ENCODE assay signal across 18 cellular contexts in genomic region chr3:9914011-9914410, GRCh38. TPM values are rescaled to one million over a fixed set of nuclear protein-coding genes. Genes with fewer than 3 reads are reported as not detected.
A peak's percentile ranks its signal among the peaks of the same experiment; 100 is the strongest.
DNase-seq lines count a peak whose midpoint lies in the region; ATAC-seq and TF ChIP-seq lines count a peak whose summit lies in the region.
"Had no signal": no experiment of that assay in that cellular context is flagged by ENCODE, and none has a peak within 500 bp of the region (broad histone marks: within the 10 kb centered on the region; RNA-seq: fewer than 3 reads in every experiment).

No MANE protein-coding gene starts in this region.

- H3K27ac Mint-ChIP-seq in activated naive CD4-positive, alpha-beta T cell treated with anti-CD3 and anti-CD28 coated beads, Interleukin-2, amount 50 U/mL, for 24 hours = no peak overlapping the region
- peak overlapping the region; percentile 60 for H3K27ac Mint-ChIP-seq in chondrocyte (ENCODE audit: unreplicated experiment)

- H3K27me3 ChIP-seq in mucosa of rectum (ENCODE audit: control insufficient read depth in 2 of 2, insufficient read depth in 2 of 2, low read length in 2 of 2) (no peaks in the 10 kb centered on the region), uterus (no peaks in the 10 kb centered on the region)

- no peaks in the 10 kb centered on the region for H3K9me3 ChIP-seq in mucosa of rectum (ENCODE audit: control insufficient read depth in 2 of 2, low read length in 2 of 2)
- H3K9me3 ChIP-seq in uterus = no peaks in the 10 kb centered on the region

- H3K9me3 Mint-ChIP-seq in activated naive CD4-positive, alpha-beta T cell treated with anti-CD3 and anti-CD28 coated beads, Interleukin-2, amount 50 U/mL, for 24 hours = no peaks in the 10 kb centered on the region
- no peaks in the 10 kb centered on the region for H3K9me3 Mint-ChIP-seq in chondrocyte (ENCODE audit: low read depth)
- H3K9me3 Mint-ChIP-seq: CD14-positive monocyte had no signal

- peaks cover 13 to 17% of the 10 kb centered on the region in 2 donors for H3K36me3 ChIP-seq in mucosa of rectum (ENCODE audit: control insufficient read depth in 2 of 2, insufficient read depth in 2 of 2, low read length in 2 of 2)
- H3K36me3 ChIP-seq in uterus = no peaks in the 10 kb centered on the region

- no peak overlapping the region for H3K4me3 ChIP-seq in mucosa of rectum (ENCODE audit: low read length in 2 of 2)
- H3K4me3 ChIP-seq in uterus = no peak overlapping the region

- H3K36me3 Mint-ChIP-seq in activated naive CD4-positive, alpha-beta T cell treated with anti-CD3 and anti-CD28 coated beads, Interleukin-2, amount 50 U/mL, for 24 hours = no peaks in the 10 kb centered on the region
- H3K36me3 Mint-ChIP-seq in chondrocyte (ENCODE audit: low read depth) = no peaks in the 10 kb centered on the region
- H3K36me3 Mint-ChIP-seq: CD14-positive monocyte had no signal

- no peak overlapping the region for H3K27ac ChIP-seq in mucosa of rectum (ENCODE audit: low read depth in 2 of 2, low read length in 2 of 2)
- H3K27ac ChIP-seq in uterus = peak overlapping the region; percentile 90 to 93
- H3K27ac ChIP-seq: parathyroid adenoma had no signal

- H3K9ac ChIP-seq in mucosa of rectum (ENCODE audit: low read depth in 1 of 2, low read length in 2 of 2) = peak overlapping the region; percentile 10 to 77
- H3K9ac ChIP-seq: parathyroid adenoma had no signal

- H3K4me3 Mint-ChIP-seq in activated naive CD4-positive, alpha-beta T cell treated with anti-CD3 and anti-CD28 coated beads, Interleukin-2, amount 50 U/mL, for 24 hours = peak overlapping the region; percentile 7
- no peak overlapping the region for H3K4me3 Mint-ChIP-seq in chondrocyte (ENCODE audit: unreplicated experiment)

- ATAC-seq in HG02884 (IDR thresholded peaks at IDR 0.05; ENCODE audit: unreplicated experiment) (no peak), HG03342 (IDR thresholded peaks at IDR 0.05; ENCODE audit: unreplicated experiment) (no peak)
- ATAC-seq: left colon had no signal

- peaks cover 2% of the 10 kb centered on the region for H3K27me3 Mint-ChIP-seq in activated naive CD4-positive, alpha-beta T cell treated with anti-CD3 and anti-CD28 coated beads, Interleukin-2, amount 50 U/mL, for 24 hours
- no peaks in the 10 kb centered on the region for H3K27me3 Mint-ChIP-seq in chondrocyte (ENCODE audit: low read depth)

- DNase-seq in activated naive CD4-positive, alpha-beta T cell treated with Interleukin-2 at 50 U/mL for 16 hours = no peak
- DNase-seq in chondrocyte (ENCODE audit: low spot score) (no peak), uterus (no peak), amniotic stem cell (lab: John Stamatoyannopoulos, UW) (no peak)
- DNase-seq: activated CD4-positive, alpha-beta T cell treated with anti-CD3 and anti-CD28 coated beads, Interleukin-2, amount 50 U/mL, for 4 hours; activated naive CD4-positive, alpha-beta T cell; activated T-cell treated with anti-CD3 and anti-CD28 coated beads for 4 hours; foreskin melanocyte; left colon; MV-4-11; NCI-H1930; stimulated activated CD4-positive, alpha-beta T cell treated with anti-CD3 and anti-CD28 coated beads, Interleukin-4, amount 100 ng/mL, for 4 hours had no signal

- TF ChIP-seq POLR2A in uterus (IDR thresholded peaks at IDR 0.05) = no peak

- H3K4me1 ChIP-seq in mucosa of rectum (ENCODE audit: control insufficient read depth in 2 of 2, insufficient read depth in 2 of 2, low read length in 2 of 2) (peaks cover 33 to 35% of the 10 kb centered on the region in 2 donors), uterus (peaks cover 4 to 14% of the 10 kb centered on the region in 2 donors)

- intact Hi-C loops in uterus (cut with DNase I; ENCODE audit: low total_unique reads) = loop anchor here (10.0 kb wide), 1 partner anchor 49 kb away; no protein-coding TSS in a partner anchor

- TF ChIP-seq CTCF in chondrocyte (IDR thresholded peaks at IDR 0.05) (no peak), uterus (IDR thresholded peaks at IDR 0.05) (no peak)

- H3K4me1 Mint-ChIP-seq in activated naive CD4-positive, alpha-beta T cell treated with anti-CD3 and anti-CD28 coated beads, Interleukin-2, amount 50 U/mL, for 24 hours = peaks cover 18% of the 10 kb centered on the region
- peaks cover 45% of the 10 kb centered on the region for H3K4me1 Mint-ChIP-seq in chondrocyte (ENCODE audit: low read depth)

RNA-seq across cellular contexts. Expression of gene IL17RC, which starts 2.9 kb away (rescaled TPM):
- total RNA-seq in chondrocyte = 20.8 to 26.4 TPM (median 21.3 TPM) in 3 replicates
- total RNA-seq in uterus = 10 to 100 TPM in 3 of 4 donors, 1 to 10 TPM in 1; 9.7 to 63.7 (median 33.9) TPM

RNA-seq across cellular contexts. Expression of gene IL17RE, which starts 11.4 kb away (rescaled TPM):
- total RNA-seq in chondrocyte = 0.42 to 1.6 TPM (median 0.92 TPM) in 3 replicates
- total RNA-seq in uterus = 10 to 100 TPM in 1 of 4 donors, 1 to 10 TPM in 2, under 1 TPM in 1; 0.26 to 10.7 (median 5.0) TPM

RNA-seq across cellular contexts. Expression of gene CRELD1, which starts 19.6 kb away (rescaled TPM):
- total RNA-seq in chondrocyte = 26.5 to 29.9 TPM (median 28.2 TPM) in 3 replicates
- total RNA-seq in uterus = 10 to 100 TPM; 20.4 to 38.8 (median 29.1) TPM

RNA-seq across cellular contexts. Expression of gene JAGN1, which starts 23.6 kb away (rescaled TPM):
- total RNA-seq in chondrocyte (20.3 to 25.1 TPM (median 24.5 TPM) in 3 replicates), uterus (10 to 100 TPM; 22.0 to 80.6 (median 35.8) TPM)

RNA-seq across cellular contexts. Expression of gene CIDEC, which starts 34.0 kb away (rescaled TPM):
- total RNA-seq in chondrocyte (not detected in 3 replicates), uterus (1 to 10 TPM in 1 of 4 donors, under 1 TPM in 1, not detected in 2; 0.26 to 1.1 TPM)

Comparison
In these comparisons a context has a peak if more than half of its experiments do, and no peak if none do; other contexts are left out.
1. H3K27ac ChIP-seq: peak in uterus (2 of 2); none in mucosa of rectum (0 of 2).